2 cellular contexts compared by ENCODE assay signal in genomic region chr16:84005391-84005790, GRCh38.
TF ChIP-seq lines count a peak whose summit lies in the region.

No MANE protein-coding gene starts in this region.

TF ChIP-seq in IMR-90, 13 proteins besides CTCF, POLR2A, EP300 and RAD21:
- no peak for TF ChIP-seq NFE2L2 (IDR thresholded peaks at IDR 0.05; ENCODE audit: low read depth, low read length)
- TF ChIP-seq FOS (IDR thresholded peaks at IDR 0.05; ENCODE audit: low read depth, low read length): no peak
- TF ChIP-seq ELK1 (IDR thresholded peaks at IDR 0.05; ENCODE audit: borderline replicate concordance, low read depth, low read length): no peak
- no peak for TF ChIP-seq RCOR1 (IDR thresholded peaks at IDR 0.05; ENCODE audit: insufficient replicate concordance, low read length)
- TF ChIP-seq MAZ (IDR thresholded peaks at IDR 0.05; ENCODE audit: borderline replicate concordance, low read depth, low read length): no peak
- no peak for TF ChIP-seq USF2 (IDR thresholded peaks at IDR 0.05; ENCODE audit: low read depth, low read length)
- no peak for TF ChIP-seq MXI1 (IDR thresholded peaks at IDR 0.05; ENCODE audit: borderline replicate concordance, low read depth, low read length)
- TF ChIP-seq SMC3 (IDR thresholded peaks at IDR 0.05; ENCODE audit: low read depth, low read length): no peak
- no peak for TF ChIP-seq MAFK (IDR thresholded peaks at IDR 0.05; ENCODE audit: low read depth, low read length)
- no peak for TF ChIP-seq CEBPB (IDR thresholded peaks at IDR 0.05; ENCODE audit: low read depth, low read length)
- TF ChIP-seq BHLHE40 (IDR thresholded peaks at IDR 0.05; ENCODE audit: low read depth, low read length): no peak
- TF ChIP-seq CHD1 (IDR thresholded peaks at IDR 0.05; ENCODE audit: low read depth, low read length): no peak
- TF ChIP-seq RFX5 (IDR thresholded peaks at IDR 0.05; ENCODE audit: low read depth, low read length): no peak

TF ChIP-seq in H1, 55 proteins besides CTCF, POLR2A, EP300 and RAD21:
- TF ChIP-seq GABPA (IDR thresholded peaks at IDR 0.05; ENCODE audit: borderline replicate concordance, insufficient read depth, low read length): no peak
- no peak for TF ChIP-seq SIRT6 (IDR thresholded peaks at IDR 0.05; ENCODE audit: low read length)
- no peak for TF ChIP-seq HDAC2 (IDR thresholded peaks at IDR 0.05; ENCODE audit: borderline replicate concordance in 1 of 2, low read depth in 2 of 2, low read length in 2 of 2)
TF ChIP-seq in H1: peak in this region for 0.
